ENCODE assay signal across 26 cellular contexts in genomic region chr3:51934991-51935885, GRCh38. TPM values are rescaled to one million over a fixed set of nuclear protein-coding genes. Genes with fewer than 3 reads are reported as not detected.
"Had no signal": no experiment of that assay in that cellular context is flagged by ENCODE, and none has a peak within 500 bp of the region (broad histone marks: within the 10 kb centered on the region; RNA-seq: fewer than 3 reads in every experiment).

No MANE protein-coding gene starts in this region.

- ATAC-seq: activated CD8-positive, alpha-beta T cell treated with anti-CD3 and anti-CD28 coated beads for 36 hours; activated naive CD4-positive, alpha-beta T cell treated with anti-CD3 and anti-CD28 coated beads, Interleukin-2, amount 50 U/mL, for 72 hours; activated T-cell treated with anti-CD3 and anti-CD28 coated beads, Interleukin-2, amount 50 U/mL, for 4 hours; heart right ventricle; naive thymus-derived CD8-positive, alpha-beta T cell; stimulated activated naive CD8-positive, alpha-beta T cell treated with anti-CD3 and anti-CD28 coated beads, Interleukin-15, amount 100 ng/mL, for 72 hours had no signal

- H3K27me3 ChIP-seq: adrenal gland, breast epithelium, esophagus squamous epithelium, heart right ventricle, upper lobe of left lung had no signal

- H3K4me1 ChIP-seq: breast epithelium had no signal

- H3K9me3 ChIP-seq: adrenal gland, breast epithelium, esophagus squamous epithelium, heart right ventricle, left ventricle myocardium inferior, upper lobe of left lung had no signal

- H3K27ac ChIP-seq: adrenal gland, breast epithelium, esophagus squamous epithelium, heart right ventricle, left ventricle myocardium inferior, upper lobe of left lung had no signal

- H3K4me3 ChIP-seq: adrenal gland, breast epithelium, esophagus squamous epithelium, heart right ventricle, left ventricle myocardium inferior, upper lobe of left lung had no signal

- DNase-seq: activated CD4-positive, alpha-beta T cell treated with anti-CD3 and anti-CD28 coated beads for 48 hours; activated CD4-positive, CD25-positive, alpha-beta regulatory T cell; activated CD8-positive, alpha-beta T cell treated with anti-CD3 and anti-CD28 coated beads for 36 hours; activated effector memory CD4-positive, alpha-beta T cell treated with Interleukin-2 at 50 U/mL for 16 hours; activated T-cell treated with anti-CD3 and anti-CD28 coated beads, Interleukin-2, amount 50 U/mL, for 4 hours; adrenal gland; dermis blood vessel endothelial cell; effector memory CD4-positive, alpha-beta T cell; esophagus squamous epithelium; heart right ventricle; left ventricle myocardium inferior; retina; stimulated activated CD4-positive, alpha-beta T cell treated with anti-CD3 and anti-CD28 coated beads, Interleukin-2, amount 100 ng/mL, for 48 hours; stimulated activated naive CD8-positive, alpha-beta T cell treated with anti-CD3 and anti-CD28 coated beads, Interleukin-15, amount 100 ng/mL, for 72 hours; T-helper 1 cell; T-helper 9 cell had no signal

- H3K36me3 ChIP-seq: breast epithelium had no signal

RNA-seq across cellular contexts. Expression of gene GPR62, which starts 19.9 kb away (rescaled TPM):
- total RNA-seq: activated CD8-positive, alpha-beta T cell treated with anti-CD3 and anti-CD28 coated beads for 36 hours; activated naive CD4-positive, alpha-beta T cell treated with anti-CD3 and anti-CD28 coated beads, Interleukin-2, amount 50 U/mL, for 72 hours; activated T-cell treated with anti-CD3 and anti-CD28 coated beads, Interleukin-2, amount 50 U/mL, for 4 hours; astrocyte; dermis blood vessel endothelial cell; kidney epithelial cell; naive thymus-derived CD8-positive, alpha-beta T cell; upper lobe of left lung had no signal
- polyA plus RNA-seq: naive thymus-derived CD8-positive, alpha-beta T cell had no signal

RNA-seq across cellular contexts. Expression of gene IQCF1, which starts 32.1 kb away (rescaled TPM):
- total RNA-seq: activated CD8-positive, alpha-beta T cell treated with anti-CD3 and anti-CD28 coated beads for 36 hours; activated naive CD4-positive, alpha-beta T cell treated with anti-CD3 and anti-CD28 coated beads, Interleukin-2, amount 50 U/mL, for 72 hours; activated T-cell treated with anti-CD3 and anti-CD28 coated beads, Interleukin-2, amount 50 U/mL, for 4 hours; adrenal gland; astrocyte; breast epithelium; dermis blood vessel endothelial cell; endothelial cell of umbilical vein; esophagus squamous epithelium; heart right ventricle; kidney epithelial cell; left ventricle myocardium inferior; mucosa of gallbladder; naive thymus-derived CD8-positive, alpha-beta T cell; skeletal muscle tissue; temporal lobe; upper lobe of left lung had no signal
- polyA plus RNA-seq: adrenal gland; endothelial cell of umbilical vein; heart right ventricle; naive thymus-derived CD8-positive, alpha-beta T cell had no signal
